In genomic region chr6:40056865-40057264, GRCh38 we compare ENCODE assay signal across 10 cellular contexts.
"Had no signal": no experiment of that assay in that cellular context is flagged by ENCODE, and none has a peak within 500 bp of the region (broad histone marks: within the 10 kb centered on the region; RNA-seq: fewer than 3 reads in every experiment).

No MANE protein-coding gene starts in this region.

- H2AFZ ChIP-seq: GM23248 had no signal

- FAIRE-seq: HTR-8/SVneo, K562 had no signal

- H3K9me3 ChIP-seq: HAP-1 had no signal

- H3K27ac ChIP-seq: GM23248 had no signal

- H3K27ac Mint-ChIP-seq: HFFc6 had no signal

- ATAC-seq: HCT116, K562 had no signal

- H3K4me1 ChIP-seq: HAP-1 had no signal

- H3K9ac ChIP-seq: GM23248 had no signal

- DNase-seq: GM23248, GOT3, H7, HFFc6, IMR-90, KG1 had no signal

- H3K4me3 Mint-ChIP-seq: HFFc6 had no signal

- H3K4me3 ChIP-seq: GM23248, HAP-1, K562 had no signal

- H3K36me3 ChIP-seq: HAP-1 had no signal
